Comparison of ENCODE assay signal across 14 cellular contexts in genomic region chr15:39720721-39721611, GRCh38.
DNase-seq lines count a peak whose midpoint lies in the region; ATAC-seq and TF ChIP-seq lines count a peak whose summit lies in the region.
"Had no signal": no experiment of that assay in that cellular context is flagged by ENCODE, and none has a peak within 500 bp of the region (broad histone marks: within the 10 kb centered on the region; RNA-seq: fewer than 3 reads in every experiment).

No MANE protein-coding gene starts in this region.

- DNase-seq in mammary epithelial cell (peak; percentile 77), breast epithelium (ENCODE audit: low spot score in 2 of 2) (no peak), SK-N-MC (ENCODE audit: low read depth, low spot score) (peak; percentile 63), fibroblast of villous mesenchyme (ENCODE audit: low read depth) (peak; percentile 75), A673 (ENCODE audit: low spot score) (no peak)
- DNase-seq: activated CD4-positive, alpha-beta T cell treated with anti-CD3 and anti-CD28 coated beads for 36 hours; lower lobe of right lung; SHP77 had no signal

- peaks cover 25% of the 10 kb centered on the region for H3K4me1 ChIP-seq in mammary epithelial cell (ENCODE audit: insufficient read depth, low read length)
- H3K4me1 ChIP-seq in breast epithelium: no peaks in the 10 kb centered on the region
- no peaks in the 10 kb centered on the region for H3K4me1 ChIP-seq in A673 (ENCODE audit: insufficient read depth, low read length, poor library complexity, severe bottlenecking)
- H3K4me1 ChIP-seq: A549, lower lobe of right lung had no signal

- no peaks in the 10 kb centered on the region for H3K27me3 ChIP-seq in mammary epithelial cell (ENCODE audit: insufficient read depth, low read length)
- no peaks in the 10 kb centered on the region for H3K27me3 ChIP-seq in breast epithelium
- H3K27me3 ChIP-seq in A673 (replicated peaks; ENCODE audit: insufficient read depth, low read depth, low read length, poor library complexity): no peaks in the 10 kb centered on the region

- ATAC-seq in GM21825 (IDR thresholded peaks at IDR 0.05; ENCODE audit: unreplicated experiment) (no peak), GM21737 (IDR thresholded peaks at IDR 0.05; ENCODE audit: unreplicated experiment) (no peak), GM18498 (IDR thresholded peaks at IDR 0.05; ENCODE audit: unreplicated experiment) (no peak)
- ATAC-seq: A549; activated CD4-positive, alpha-beta T cell treated with anti-CD3 and anti-CD28 coated beads for 36 hours; activated T-helper 17 cell treated with anti-CD3 and anti-CD28 coated beads, Interleukin-2, amount 50 U/mL, for 72 hours; lower lobe of right lung had no signal

- 77% methylated on average over 5 of the region's 5 CpGs for WGBS in mammary epithelial cell (ENCODE audit: low coverage, missing lambda C conversion rate)

- no peak overlapping the region for H3K27ac ChIP-seq in mammary epithelial cell (ENCODE audit: insufficient read depth, low read depth, low read length)
- H3K27ac ChIP-seq in breast epithelium: no peak overlapping the region
- peak overlapping the region; percentile 75 for H3K27ac ChIP-seq in SK-N-MC
- no peak overlapping the region for H3K27ac ChIP-seq in A673 (ENCODE audit: low read depth, low read length, poor library complexity, severe bottlenecking)
- H3K27ac ChIP-seq: A549, lower lobe of right lung had no signal

- H3K36me3 ChIP-seq in mammary epithelial cell (ENCODE audit: insufficient read depth, low read length) (no peaks in the 10 kb centered on the region), breast epithelium (no peaks in the 10 kb centered on the region), SK-N-MC (ENCODE audit: insufficient read depth, low read length) (no peaks in the 10 kb centered on the region), A673 (ENCODE audit: insufficient read depth, low read length, poor library complexity, severe bottlenecking) (no peaks in the 10 kb centered on the region)
- H3K36me3 ChIP-seq: HAP-1, lower lobe of right lung had no signal

- in situ Hi-C loops in mammary epithelial cell (cut with MboI; ENCODE audit: low sequenced_read_pairs in 2 of 2): no loop called here

- dilution Hi-C loops in mammary epithelial cell (cut with HindIII; ENCODE audit: low sequenced_read_pairs): loop anchor here (5.0 kb wide), 2 partner anchors 54 to 66 kb away; no protein-coding TSS in a partner anchor

- H3K9ac ChIP-seq in mammary epithelial cell (ENCODE audit: insufficient read depth, low read length) (no peak overlapping the region), SK-N-MC (ENCODE audit: insufficient read length) (no peak overlapping the region)

- no TSS peak for BruUV-seq in mammary epithelial cell (replicated peaks; lab: Mats Ljungman, UMichigan)
- no TSS peak for BruUV-seq in A673 (replicated peaks; lab: Mats Ljungman, UMichigan)

- peak overlapping the region; percentile 37 for H3K4me2 ChIP-seq in mammary epithelial cell (ENCODE audit: insufficient read depth, low read depth, low read length)
- H3K4me2 ChIP-seq: A549 had no signal

- no peaks in the 10 kb centered on the region for H4K20me1 ChIP-seq in mammary epithelial cell (ENCODE audit: insufficient read depth, low read length)

- no peak for TF ChIP-seq POLR2A in breast epithelium (IDR thresholded peaks at IDR 0.05)

- H3K9me3 ChIP-seq in mammary epithelial cell (replicated peaks; ENCODE audit: insufficient read depth, low read length) (no peaks in the 10 kb centered on the region), breast epithelium (no peaks in the 10 kb centered on the region), SK-N-MC (ENCODE audit: low read depth, low read length) (no peaks in the 10 kb centered on the region), A673 (ENCODE audit: low read depth, low read length, poor library complexity, severe bottlenecking) (no peaks in the 10 kb centered on the region)
- H3K9me3 ChIP-seq: A549, HAP-1, lower lobe of right lung had no signal

- H3K79me2 ChIP-seq in mammary epithelial cell (ENCODE audit: insufficient read depth, low read length): no peaks in the 10 kb centered on the region

- H2AFZ ChIP-seq in mammary epithelial cell (ENCODE audit: low read depth, low read length): peak overlapping the region; percentile 9

- intact Hi-C loops in mammary epithelial cell (cut with micrococcal nuclease): no loop called here
- intact Hi-C loops in breast epithelium (cut with DNase I; ENCODE audit: low total_unique reads): no loop called here
- intact Hi-C loops in A673 (cut with micrococcal nuclease; ENCODE audit: unreplicated experiment): no loop called here

- POLR2A ChIA-PET in A673 (lab: Charles Lee; ENCODE audit: low non-redundant PET): no interaction called here

- TF ChIP-seq CTCF in mammary epithelial cell (conservative IDR thresholded peaks at IDR 0.05 in 1 of 2, IDR thresholded peaks at IDR 0.05 in 1 of 2; ENCODE audit: extremely low read depth in 1 of 2, insufficient read depth in 1 of 2, low read depth in 1 of 2, low read length in 2 of 2) (no peak), breast epithelium (IDR thresholded peaks at IDR 0.05) (no peak), fibroblast of villous mesenchyme (IDR thresholded peaks at IDR 0.05; ENCODE audit: insufficient read depth, low read depth, low read length) (no peak), A673 (conservative IDR thresholded peaks at IDR 0.05; ENCODE audit: low read depth, low read length) (no peak)

- no peak overlapping the region for H3K4me3 ChIP-seq in mammary epithelial cell (replicated peaks in 1 of 3; ENCODE audit: insufficient read depth in 1 of 3, low read depth in 2 of 3, low read length in 3 of 3)
- no peak overlapping the region for H3K4me3 ChIP-seq in breast epithelium
- peak overlapping the region; percentile 61 for H3K4me3 ChIP-seq in SK-N-MC
- no peak overlapping the region for H3K4me3 ChIP-seq in fibroblast of villous mesenchyme (ENCODE audit: low read depth, low read length)
- no peak overlapping the region for H3K4me3 ChIP-seq in A673 (ENCODE audit: low read depth, low read length, poor library complexity, severe bottlenecking)
- H3K4me3 ChIP-seq: A549, HAP-1, lower lobe of right lung had no signal

- CTCF ChIA-PET in mammary epithelial cell (lab: Charles Lee; ENCODE audit: low non-redundant PET): no interaction called here
- CTCF ChIA-PET in A673 (lab: Charles Lee): no interaction called here

Comparison
In these comparisons a context has a peak if more than half of its experiments do, and no peak if none do; other contexts are left out.
1. DNase-seq: peak in mammary epithelial cell (single experiment), SK-N-MC (single experiment) and fibroblast of villous mesenchyme (single experiment); none in breast epithelium (0 of 2) and A673 (single experiment).